10 cellular contexts compared by ENCODE assay signal in the genomic region with DNA sequence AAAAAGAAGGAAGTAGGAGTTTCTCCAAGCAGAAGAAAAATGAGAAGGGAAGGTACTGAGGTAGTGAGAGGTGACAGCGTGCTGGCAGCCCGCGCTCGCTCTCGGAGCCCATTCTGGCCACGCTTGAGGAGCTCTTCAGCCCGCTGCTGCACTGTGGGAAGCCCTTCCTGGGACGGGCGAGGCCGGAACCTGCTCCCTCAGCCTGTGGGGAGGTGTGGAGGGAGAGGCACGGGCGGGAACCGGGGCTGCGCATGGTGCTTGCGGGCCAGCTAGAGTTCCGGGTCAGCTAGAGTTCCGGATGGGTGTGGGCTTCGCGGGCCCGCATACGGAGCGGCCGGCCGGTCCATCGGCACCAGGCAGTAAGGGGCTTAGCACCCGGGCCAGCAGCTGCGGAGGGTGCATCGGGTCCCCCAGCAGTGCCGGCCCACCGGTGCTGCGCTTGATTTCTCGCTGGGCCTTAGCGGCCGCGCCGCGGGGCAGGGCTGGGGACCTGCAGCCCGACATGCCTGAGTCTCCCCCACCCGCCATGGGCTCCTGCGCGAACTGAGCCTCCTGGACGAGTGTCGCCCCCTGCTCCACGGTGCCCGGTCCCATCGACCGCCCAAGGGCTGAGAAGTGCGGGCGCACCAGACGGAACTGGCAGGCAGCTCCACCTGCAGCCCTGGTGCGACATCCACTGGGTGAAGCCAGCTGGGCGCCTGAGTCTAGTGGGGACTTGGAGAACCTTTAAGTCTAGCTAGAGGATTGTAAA. TPM values are rescaled to one million over a fixed set of nuclear protein-coding genes. Genes with fewer than 3 reads are reported as not detected.
A peak's percentile ranks its signal among the peaks of the same experiment; 100 is the strongest.
DNase-seq lines count a peak whose midpoint lies in the region; TF ChIP-seq lines count a peak whose summit lies in the region.
"Had no signal": no experiment of that assay in that cellular context is flagged by ENCODE, and none has a peak within 500 bp of the region (broad histone marks: within the 10 kb centered on the region; RNA-seq: fewer than 3 reads in every experiment).

No MANE protein-coding gene starts in this region.

- no peaks in the 10 kb centered on the region for H3K4me1 ChIP-seq in colonic mucosa
- H3K4me1 ChIP-seq in parathyroid adenoma: no peaks in the 10 kb centered on the region

- no peak overlapping the region for H3K27ac ChIP-seq in colonic mucosa
- no peak overlapping the region for H3K27ac ChIP-seq in parathyroid adenoma
- H3K27ac ChIP-seq: epithelial cell of prostate had no signal

- H3K9ac ChIP-seq in colonic mucosa (ENCODE audit: low read depth in 2 of 2, low read length in 2 of 2) (peak overlapping the region in 1 of 2 donors; percentile 35), parathyroid adenoma (no peak overlapping the region)

- intact Hi-C loops in colonic mucosa (cut with DNase I): no loop called here

- no peaks in the 10 kb centered on the region for H3K9me3 ChIP-seq in colonic mucosa
- no peaks in the 10 kb centered on the region for H3K9me3 ChIP-seq in parathyroid adenoma (ENCODE audit: control insufficient read depth, low read length)

- DNase-seq in GM12865 (ENCODE audit: low read depth) (no peak), Kasumi-1 (lab: John Stamatoyannopoulos, UW) (peak; percentile 17 to 54), colonic mucosa (peak; percentile 58), dermis blood vessel endothelial cell (no peak), cortex of kidney (lab: John Stamatoyannopoulos, UW) (no peak), hippocampal formation (lab: John Stamatoyannopoulos, UW) (no peak), NCI-H2227 treated with DMSO at 0.1 percent for 48 hours (lab: John Stamatoyannopoulos, UW) (no peak)

- peak overlapping the region; percentile 23 for H3K4me3 ChIP-seq in GM12865 (ENCODE audit: low read depth, low read length)
- peak overlapping the region; percentile 2 for H3K4me3 ChIP-seq in colonic mucosa
- H3K4me3 ChIP-seq in parathyroid adenoma (ENCODE audit: low read depth, low read length): no peak overlapping the region
- H3K4me3 ChIP-seq: smooth muscle cell had no signal

- H3K27me3 ChIP-seq in colonic mucosa (peaks cover 7% of the 10 kb centered on the region), parathyroid adenoma (ENCODE audit: control insufficient read depth, insufficient read depth, low read length) (no peaks in the 10 kb centered on the region)

- no peak for TF ChIP-seq CTCF in GM12865 (IDR thresholded peaks at IDR 0.05; ENCODE audit: insufficient read depth, low read depth, low read length, missing control alignments)
- no peak for TF ChIP-seq CTCF in colonic mucosa (IDR thresholded peaks at IDR 0.05)
- no peak for TF ChIP-seq CTCF in parathyroid adenoma (IDR thresholded peaks at IDR 0.05)

- H3K36me3 ChIP-seq in colonic mucosa (no peaks in the 10 kb centered on the region), parathyroid adenoma (ENCODE audit: control insufficient read depth, insufficient read depth, low read length) (no peaks in the 10 kb centered on the region)

- H2AFZ ChIP-seq in parathyroid adenoma: peak overlapping the region; percentile 54

- no peaks in the 10 kb centered on the region for H3K79me2 ChIP-seq in parathyroid adenoma

- peak overlapping the region; percentile 51 for H3K4me2 ChIP-seq in parathyroid adenoma (ENCODE audit: low read length)
- H3K4me2 ChIP-seq: smooth muscle cell had no signal

RNA-seq across cellular contexts. Expression of a gene that starts 11.1 kb away (rescaled TPM):
- total RNA-seq in colonic mucosa (1 to 10 TPM in 1 of 2 donors, under 1 TPM in 1; 0.52 to 2.5 TPM), dermis blood vessel endothelial cell (0.74 and 1.2 TPM in 2 replicates)

RNA-seq across cellular contexts. Expression of a gene that starts 31.2 kb away (rescaled TPM):
- 100 to 1,000 TPM in 1 of 2 donors, 10 to 100 TPM in 1; 54.3 to 216 TPM for total RNA-seq in colonic mucosa
- total RNA-seq in dermis blood vessel endothelial cell: 19.9 and 90.8 TPM in 2 replicates

RNA-seq across cellular contexts. Expression of a gene that starts 48.0 kb away (rescaled TPM):
- total RNA-seq in colonic mucosa (10 to 100 TPM in 1 of 2 donors, 1 to 10 TPM in 1; 6.6 to 11.2 TPM), dermis blood vessel endothelial cell (7.6 and 11.6 TPM in 2 replicates)

Comparison
In these comparisons a context has a peak if more than half of its experiments do, and no peak if none do; other contexts are left out.
1. DNase-seq: peak in Kasumi-1 (2 of 2) and colonic mucosa (single experiment); none in GM12865 (single experiment), dermis blood vessel endothelial cell (single experiment), cortex of kidney (single experiment), hippocampal formation (0 of 2) and NCI-H2227 treated with DMSO at 0.1 percent for 48 hours (single experiment).